12 cellular contexts compared by ENCODE assay signal in genomic region chr17:65049085-65049756, GRCh38. TPM values are rescaled to one million over a fixed set of nuclear protein-coding genes. Genes with fewer than 3 reads are reported as not detected.
DNase-seq lines count a peak whose midpoint lies in the region; ATAC-seq and TF ChIP-seq lines count a peak whose summit lies in the region.
"Had no signal": no experiment of that assay in that cellular context is flagged by ENCODE, and none has a peak within 500 bp of the region (broad histone marks: within the 10 kb centered on the region; RNA-seq: fewer than 3 reads in every experiment).

No MANE protein-coding gene starts in this region.

- TF ChIP-seq EP300 in sigmoid colon (IDR thresholded peaks at IDR 0.05), result no peak

- H3K4me1 ChIP-seq in sigmoid colon (peaks cover 0 to 91% (median 71%) of the 10 kb centered on the region in 4 donors), aorta (ENCODE audit: control insufficient read depth in 1 of 2, insufficient read depth in 2 of 2, low read length in 2 of 2) (peaks cover 3 to 14% of the 10 kb centered on the region in 2 donors)

- DNase-seq in activated naive CD4-positive, alpha-beta T cell treated with anti-CD3 and anti-CD28 coated beads, Interleukin-2, amount 50 U/mL, for 72 hours (ENCODE audit: low spot score in 2 of 2), result no peak
- DNase-seq in sigmoid colon (no peak), glutamatergic neuron (no peak), amygdala (lab: John Stamatoyannopoulos, UW) (no peak), aorta (no peak)
- no peak for DNase-seq in activated CD4-positive, alpha-beta T cell treated with anti-CD3 and anti-CD28 coated beads, Interleukin-2, amount 50 U/mL, for 4 hours
- DNase-seq: activated gamma-delta T cell treated with Interleukin-2 at 50 U/mL for 16 hours, DMS79, NCI-H446 treated with DMSO at 0.1 percent for 48 hours had no signal

- WGBS in sigmoid colon, 2 donors, result 68 to 69% methylated on average over 5 of the region's 5 CpGs
- WGBS in aorta, 2 donors, result 60% methylated on average over 5 of the region's 5 CpGs

- ATAC-seq in GM18517 (IDR thresholded peaks at IDR 0.05; ENCODE audit: unreplicated experiment), result peak; percentile 72
- peak; percentile 43 for ATAC-seq in HG02973 (IDR thresholded peaks at IDR 0.05; ENCODE audit: unreplicated experiment)
- ATAC-seq in activated naive CD4-positive, alpha-beta T cell treated with anti-CD3 and anti-CD28 coated beads, Interleukin-2, amount 50 U/mL, for 72 hours, result peak; percentile 57 to 63
- no peak for ATAC-seq in aorta (ENCODE audit: low FRiP score)

- peak overlapping the region in 1 of 2 donors; percentile 48 for H3K27ac Mint-ChIP-seq in activated naive CD4-positive, alpha-beta T cell treated with anti-CD3 and anti-CD28 coated beads, Interleukin-2, amount 50 U/mL, for 72 hours
- H3K27ac Mint-ChIP-seq in glutamatergic neuron (ENCODE audit: unreplicated experiment), result no peak overlapping the region

- no peaks in the 10 kb centered on the region for H3K27me3 ChIP-seq in sigmoid colon
- H3K27me3 ChIP-seq in aorta (ENCODE audit: control insufficient read depth in 1 of 2, insufficient read depth in 2 of 2, low read length in 1 of 2), result no peaks in the 10 kb centered on the region

- H3K27ac ChIP-seq in sigmoid colon (peak overlapping the region; percentile 42 to 99 (median 59)), aorta (ENCODE audit: low read depth in 1 of 2, low read length in 2 of 2) (no peak overlapping the region)
- H3K27ac ChIP-seq: epithelial cell of prostate had no signal

- TF ChIP-seq CTCF in sigmoid colon (IDR thresholded peaks at IDR 0.05) (no peak), glutamatergic neuron (IDR thresholded peaks at IDR 0.05; ENCODE audit: partially characterized antibody, unreplicated experiment) (no peak)

- H3K4me3 ChIP-seq in sigmoid colon (no peak overlapping the region), aorta (ENCODE audit: low read length in 2 of 2) (no peak overlapping the region)

- intact Hi-C loops in sigmoid colon (cut with DNase I), result no loop called here
- intact Hi-C loops in aorta (cut with DNase I), result no loop called here

- no peaks in the 10 kb centered on the region for H3K9me3 Mint-ChIP-seq in activated naive CD4-positive, alpha-beta T cell treated with anti-CD3 and anti-CD28 coated beads, Interleukin-2, amount 50 U/mL, for 72 hours
- H3K9me3 Mint-ChIP-seq in glutamatergic neuron (ENCODE audit: unreplicated experiment), result peaks cover 3% of the 10 kb centered on the region

- H3K4me3 Mint-ChIP-seq in glutamatergic neuron (ENCODE audit: unreplicated experiment), result no peak overlapping the region

- H3K36me3 Mint-ChIP-seq in activated naive CD4-positive, alpha-beta T cell treated with anti-CD3 and anti-CD28 coated beads, Interleukin-2, amount 50 U/mL, for 72 hours, result peaks cover 17 to 49% of the 10 kb centered on the region in 2 donors
- H3K36me3 Mint-ChIP-seq in glutamatergic neuron (ENCODE audit: unreplicated experiment), result no peaks in the 10 kb centered on the region

- H3K36me3 ChIP-seq in sigmoid colon, result peaks cover 4 to 50% (median 21%) of the 10 kb centered on the region in 4 donors
- H3K36me3 ChIP-seq in aorta (ENCODE audit: control insufficient read depth in 1 of 2, insufficient read depth in 2 of 2, low read length in 1 of 2), result no peaks in the 10 kb centered on the region

- H3K27me3 Mint-ChIP-seq in glutamatergic neuron (ENCODE audit: unreplicated experiment), result no peaks in the 10 kb centered on the region

- H3K9me3 ChIP-seq in sigmoid colon (no peaks in the 10 kb centered on the region), aorta (ENCODE audit: control insufficient read depth, low read length) (no peaks in the 10 kb centered on the region)

- TF ChIP-seq POLR2A in sigmoid colon (IDR thresholded peaks at IDR 0.05), result no peak

- peaks cover 10% of the 10 kb centered on the region for H3K4me1 Mint-ChIP-seq in glutamatergic neuron (ENCODE audit: low read depth, unreplicated experiment)

RNA-seq across cellular contexts. Expression of gene GNA13, which starts 7.3 kb away (rescaled TPM):
- 10 to 100 TPM; 53.0 to 74.7 TPM for total RNA-seq in activated naive CD4-positive, alpha-beta T cell treated with anti-CD3 and anti-CD28 coated beads, Interleukin-2, amount 50 U/mL, for 72 hours
- 100 to 1,000 TPM in 2 of 4 donors, 10 to 100 TPM in 2; 72.8 to 120 (median 96.4) TPM for total RNA-seq in sigmoid colon
- polyA plus RNA-seq in sigmoid colon, result 10 to 100 TPM; 33.1 to 62.9 (median 39.6) TPM
- total RNA-seq in glutamatergic neuron (ENCODE audit: unreplicated experiment), result 50.7 TPM
- total RNA-seq in aorta, result 10 to 100 TPM; 42.2 to 45.5 TPM
- 10 to 100 TPM; 13.6 to 26.5 TPM for polyA plus RNA-seq in aorta

Comparison
In these comparisons a context has a peak if more than half of its experiments do, and no peak if none do; other contexts are left out.
1. H3K27ac ChIP-seq: peak in sigmoid colon (4 of 4); none in aorta (0 of 2).